22 cellular contexts compared by ENCODE assay signal in the genomic region with DNA sequence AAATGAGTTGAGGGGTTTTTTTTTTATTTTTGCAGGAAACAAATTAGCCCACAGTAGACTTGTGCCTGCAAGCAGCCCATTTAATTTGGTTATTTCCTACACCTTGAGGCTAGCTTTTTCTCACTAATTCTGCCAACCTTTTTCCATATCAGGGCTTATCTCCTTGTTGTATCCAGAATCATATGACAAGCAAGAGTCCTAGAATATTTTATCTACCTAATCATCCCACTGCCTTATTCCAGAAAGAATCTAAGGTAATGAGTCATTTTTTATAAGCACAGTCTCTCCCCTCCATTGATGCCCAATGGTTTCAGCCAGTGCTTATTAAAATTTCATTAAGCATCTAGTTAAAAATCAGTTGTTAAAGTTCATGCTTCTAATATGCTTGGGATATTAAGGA.
DNase-seq lines count a peak whose midpoint lies in the region; ATAC-seq, FAIRE-seq and TF ChIP-seq lines count a peak whose summit lies in the region.
"Had no signal": no experiment of that assay in that cellular context is flagged by ENCODE, and none has a peak within 500 bp of the region (broad histone marks: within the 10 kb centered on the region; RNA-seq: fewer than 3 reads in every experiment).

No MANE protein-coding gene starts in this region.

- H3K27me3 Mint-ChIP-seq in MCF 10A (ENCODE audit: insufficient read depth, unreplicated experiment) = no peaks in the 10 kb centered on the region

- H3K4me1 ChIP-seq in mammary epithelial cell (ENCODE audit: insufficient read depth, low read length) (peaks cover 9% of the 10 kb centered on the region), pancreas (no peaks in the 10 kb centered on the region)

- no peaks in the 10 kb centered on the region for H3K9me3 Mint-ChIP-seq in MCF 10A (ENCODE audit: unreplicated experiment)

- no peaks in the 10 kb centered on the region for H3K27me3 ChIP-seq in mammary epithelial cell (ENCODE audit: insufficient read depth, low read length)
- no peaks in the 10 kb centered on the region for H3K27me3 ChIP-seq in pancreas

- POLR2A ChIA-PET in MCF 10A (lab: Yijun Ruan, JAX) (interaction anchor here (1.2 kb wide), 1 partner anchor 10 kb away, joined by 6 read pairs; no protein-coding TSS in a partner anchor), RWPE1 (lab: Yijun Ruan, JAX; ENCODE audit: low non-redundant PET) (no interaction called here)

- H3K27ac ChIP-seq in mammary epithelial cell (ENCODE audit: insufficient read depth, low read depth, low read length) (no peak overlapping the region), RWPE1 (no peak overlapping the region), pancreas (no peak overlapping the region)
- H3K27ac ChIP-seq: 22Rv1, GM23248, SK-N-MC had no signal

- H3K79me2 ChIP-seq in mammary epithelial cell (ENCODE audit: insufficient read depth, low read length) = no peaks in the 10 kb centered on the region

- no peak overlapping the region for H2AFZ ChIP-seq in mammary epithelial cell (ENCODE audit: low read depth, low read length)
- H2AFZ ChIP-seq: GM23248 had no signal

- H3K36me3 ChIP-seq in mammary epithelial cell (ENCODE audit: insufficient read depth, low read length) (no peaks in the 10 kb centered on the region), pancreas (no peaks in the 10 kb centered on the region)

- DNase-seq in mammary epithelial cell (peak; percentile 68), MCF 10A (ENCODE audit: unreplicated experiment) (no peak), RWPE1 (ENCODE audit: low spot score) (peak; percentile 13), epithelial cell of esophagus (ENCODE audit: low read depth) (peak; percentile 16), pancreas (no peak), C1 segment of cervical spinal cord (lab: John Stamatoyannopoulos, UW) (no peak)
- no peak for DNase-seq in activated CD4-positive, CD25-positive, alpha-beta regulatory T cell (lab: John Stamatoyannopoulos, UW)
- DNase-seq: DMS 273 treated with DMSO at 0.1 percent for 48 hours, GM23248, HCEC 1CT, MV-4-11, NCI-H1417, NCI-H187, NCI-H2227 treated with DMSO at 0.1 percent for 48 hours, NCI-H524, NCI-H82, SHP77 had no signal

- no TSS peak for BruUV-seq in mammary epithelial cell (replicated peaks; lab: Mats Ljungman, UMichigan)
- no TSS peak for BruUV-seq in MCF 10A (replicated peaks; lab: Mats Ljungman, UMichigan)

- no peaks in the 10 kb centered on the region for H4K20me1 ChIP-seq in mammary epithelial cell (ENCODE audit: insufficient read depth, low read length)

- H3K4me1 Mint-ChIP-seq in MCF 10A (ENCODE audit: insufficient read depth, unreplicated experiment) = peaks cover 7% of the 10 kb centered on the region

- in situ Hi-C loops in mammary epithelial cell (cut with MboI; ENCODE audit: low sequenced_read_pairs in 2 of 2) = no loop called here

- no peaks in the 10 kb centered on the region for H3K36me3 Mint-ChIP-seq in MCF 10A (ENCODE audit: insufficient read depth, unreplicated experiment)

- no peak overlapping the region for H3K27ac Mint-ChIP-seq in MCF 10A (ENCODE audit: low read depth, unreplicated experiment)

- FAIRE-seq in pancreas (lab: Jason Lieb, UNC) = no peak
- FAIRE-seq: GM12891, K562 had no signal

- no peak for TF ChIP-seq CTCF in mammary epithelial cell (conservative IDR thresholded peaks at IDR 0.05 in 1 of 2, IDR thresholded peaks at IDR 0.05 in 1 of 2; ENCODE audit: extremely low read depth in 1 of 2, insufficient read depth in 1 of 2, low read depth in 1 of 2, low read length in 2 of 2)
- TF ChIP-seq CTCF in MCF 10A (IDR thresholded peaks at IDR 0.05; ENCODE audit: unreplicated experiment) = no peak
- no peak for TF ChIP-seq CTCF in RWPE1 (conservative IDR thresholded peaks at IDR 0.05; ENCODE audit: low read depth)
- no peak for TF ChIP-seq CTCF in epithelial cell of esophagus (IDR thresholded peaks at IDR 0.05; ENCODE audit: insufficient read depth, low read depth, low read length, missing control alignments)
- TF ChIP-seq CTCF in pancreas (IDR thresholded peaks at IDR 0.05) = no peak

- CTCF ChIA-PET in mammary epithelial cell (lab: Charles Lee; ENCODE audit: low non-redundant PET) (no interaction called here), MCF 10A (lab: Yijun Ruan, JAX) (interaction anchor here (0.8 to 1.1 kb wide), 2 partner anchors 10 to 84 kb away, joined by 3 to 5 read pairs; no protein-coding TSS in a partner anchor), RWPE1 (lab: Yijun Ruan, JAX) (no interaction called here)

- H3K9ac ChIP-seq in mammary epithelial cell (ENCODE audit: insufficient read depth, low read length) = no peak overlapping the region
- H3K9ac ChIP-seq: GM23248 had no signal

- H3K9me3 ChIP-seq in mammary epithelial cell (replicated peaks; ENCODE audit: insufficient read depth, low read length) (no peaks in the 10 kb centered on the region), pancreas (no peaks in the 10 kb centered on the region)

- ATAC-seq in pancreas (no peak), HG03521 (IDR thresholded peaks at IDR 0.05; ENCODE audit: unreplicated experiment) (no peak)
- ATAC-seq: K562 had no signal

- intact Hi-C loops in mammary epithelial cell (cut with micrococcal nuclease) (loop anchor here (1.0 kb wide), 1 partner anchor 10 kb away; no protein-coding TSS in a partner anchor), MCF 10A (cut with micrococcal nuclease) (no loop called here), pancreas (cut with DNase I) (no loop called here)

- H3K4me3 Mint-ChIP-seq in MCF 10A (ENCODE audit: unreplicated experiment) = no peak overlapping the region

- peak overlapping the region; percentile 25 for H3K4me2 ChIP-seq in mammary epithelial cell (ENCODE audit: insufficient read depth, low read depth, low read length)

- H3K4me3 ChIP-seq in mammary epithelial cell (replicated peaks in 1 of 3; ENCODE audit: insufficient read depth in 1 of 3, low read depth in 2 of 3, low read length in 3 of 3) (no peak overlapping the region), epithelial cell of esophagus (ENCODE audit: low read length) (no peak overlapping the region), pancreas (no peak overlapping the region)
- H3K4me3 ChIP-seq: GM23248, K562, SK-N-MC had no signal

- dilution Hi-C loops in mammary epithelial cell (cut with HindIII; ENCODE audit: low sequenced_read_pairs) = loop anchor here (5.0 kb wide), 1 partner anchor 36 kb away; no protein-coding TSS in a partner anchor

Comparison
In these comparisons a context has a peak if more than half of its experiments do, and no peak if none do; other contexts are left out.
1. DNase-seq: peak in mammary epithelial cell (single experiment), RWPE1 (single experiment) and epithelial cell of esophagus (single experiment); none in MCF 10A (single experiment), pancreas (0 of 6), activated CD4-positive, CD25-positive, alpha-beta regulatory T cell (0 of 4) and C1 segment of cervical spinal cord (0 of 14).